13 cellular contexts compared by ENCODE assay signal in genomic region chr17:17757944-17758343, GRCh38.
DNase-seq lines count a peak whose midpoint lies in the region; ATAC-seq, FAIRE-seq and TF ChIP-seq lines count a peak whose summit lies in the region.
"Had no signal": no experiment of that assay in that cellular context is flagged by ENCODE, and none has a peak within 500 bp of the region (broad histone marks: within the 10 kb centered on the region; RNA-seq: fewer than 3 reads in every experiment).

No MANE protein-coding gene starts in this region.

- no peak overlapping the region for H3K9ac ChIP-seq in SU-DHL-6 (ENCODE audit: low read length)

- H3K9me2 ChIP-seq in SU-DHL-6 (replicated peaks; ENCODE audit: insufficient read depth, low read length) = no peaks in the 10 kb centered on the region

- DNase-seq in COR-L47 (lab: John Stamatoyannopoulos, UW) (peak; percentile 20), naive B cell (no peak), GM19239 (ENCODE audit: insufficient read length, low spot score) (no peak), SW480 (ENCODE audit: low spot score) (no peak)
- DNase-seq: foreskin keratinocyte, NCI-H446, posterior cingulate gyrus had no signal

- no peak for FAIRE-seq in GM19239 (lab: Jason Lieb, UNC)

- H3K4me3 Mint-ChIP-seq in IgD-negative memory B cell (peak overlapping the region; percentile 65 to 91 (median 90)), naive B cell (peak overlapping the region; percentile 72 to 93 (median 88))

- H3K36me3 Mint-ChIP-seq in IgD-negative memory B cell (peaks cover 2% of the 10 kb centered on the region), naive B cell (no peaks in the 10 kb centered on the region)

- H3K36me3 ChIP-seq in SU-DHL-6 (ENCODE audit: low read length) = no peaks in the 10 kb centered on the region
- H3K36me3 ChIP-seq: thoracic aorta had no signal

- no peak overlapping the region for H3K4me3 ChIP-seq in SU-DHL-6 (ENCODE audit: insufficient read depth, low read length, poor library complexity, severe bottlenecking)
- H3K4me3 ChIP-seq: coronary artery, thoracic aorta had no signal

- 0 out of 2 replicates have a peak, but pooled peaks cover 10% of the 10 kb centered on the region for H3F3A ChIP-seq in SU-DHL-6 (ENCODE audit: insufficient read depth)

- no peaks in the 10 kb centered on the region for H3K27me3 ChIP-seq in SU-DHL-6 (ENCODE audit: low read length)
- H3K27me3 ChIP-seq: foreskin keratinocyte had no signal

- H3K4me1 Mint-ChIP-seq in IgD-negative memory B cell (peaks cover 19 to 25% (median 24%) of the 10 kb centered on the region in 3 donors), naive B cell (peaks cover 51 to 83% (median 71%) of the 10 kb centered on the region in 3 donors)

- no peaks in the 10 kb centered on the region for H3K9me3 ChIP-seq in SU-DHL-6 (ENCODE audit: insufficient read depth, low read length)
- H3K9me3 ChIP-seq: thoracic aorta had no signal

- peak; percentile 48 to 58 for ATAC-seq in naive B cell (ENCODE audit: low read depth in 2 of 2)
- ATAC-seq in GM18517 (IDR thresholded peaks at IDR 0.05; ENCODE audit: unreplicated experiment) = no peak
- ATAC-seq: foreskin keratinocyte, left lobe of liver had no signal

- H3K27me3 Mint-ChIP-seq in IgD-negative memory B cell = no peaks in the 10 kb centered on the region
- H3K27me3 Mint-ChIP-seq in naive B cell = no peaks in the 10 kb centered on the region

- H4K20me1 ChIP-seq in SU-DHL-6 (ENCODE audit: low read depth, low read length) = no peaks in the 10 kb centered on the region

- H2AFZ ChIP-seq in SU-DHL-6 (ENCODE audit: low read depth, low read length, severe bottlenecking) = no peak overlapping the region

- no peaks in the 10 kb centered on the region for H3K9me3 Mint-ChIP-seq in IgD-negative memory B cell
- H3K9me3 Mint-ChIP-seq in naive B cell = no peaks in the 10 kb centered on the region

- no peaks in the 10 kb centered on the region for H3K79me2 ChIP-seq in SU-DHL-6 (ENCODE audit: insufficient read depth, low read length)

- TF ChIP-seq CTCF in SU-DHL-6 (IDR thresholded peaks at IDR 0.05; ENCODE audit: insufficient read depth, low read length, poor library complexity, severe bottlenecking) = no peak

- H3K27ac Mint-ChIP-seq in IgD-negative memory B cell = peak overlapping the region; percentile 86 to 98 (median 92)
- peak overlapping the region; percentile 93 to 99 (median 96) for H3K27ac Mint-ChIP-seq in naive B cell

- peak overlapping the region; percentile 44 for H3K4me2 ChIP-seq in SU-DHL-6 (ENCODE audit: low read depth, low read length, poor library complexity, severe bottlenecking)

- no peak overlapping the region for H3K27ac ChIP-seq in SU-DHL-6 (ENCODE audit: low read depth, low read length)
- H3K27ac ChIP-seq: coronary artery, foreskin keratinocyte, thoracic aorta had no signal
